Comparison of ENCODE assay signal across 1 cellular context in the genomic region with DNA sequence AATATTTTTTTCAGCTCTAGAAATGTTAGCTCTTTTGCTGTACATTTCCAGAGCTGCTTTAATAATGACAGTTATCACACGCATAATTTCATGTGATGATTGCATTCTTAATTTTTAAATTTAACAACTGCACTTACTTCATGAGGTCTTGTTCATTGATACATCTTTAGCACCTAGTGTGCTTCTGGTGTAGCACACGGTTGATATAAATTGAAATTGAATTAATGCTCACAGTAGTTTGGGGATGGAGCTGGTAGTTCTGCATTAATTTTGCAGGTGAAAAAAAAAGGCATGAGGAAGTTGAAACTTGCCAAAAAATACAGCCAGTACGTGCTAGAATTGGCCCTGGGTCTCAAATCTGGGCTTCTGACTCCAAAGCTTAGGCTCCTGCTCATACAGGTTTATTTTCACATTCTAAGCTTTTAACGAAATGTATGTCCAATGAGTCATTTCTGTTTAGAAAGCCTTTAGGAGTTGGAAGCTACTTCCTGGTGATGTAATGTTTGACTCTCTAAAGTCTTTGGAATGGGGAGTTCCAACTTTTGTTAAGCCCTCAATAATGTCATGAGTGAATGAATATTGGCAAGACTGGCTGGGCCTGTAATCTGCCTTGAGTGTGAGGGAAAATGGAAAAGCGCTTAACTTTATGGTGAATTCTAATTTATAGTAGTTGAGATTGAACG.
TF ChIP-seq lines count a peak whose summit lies in the region.

No MANE protein-coding gene starts in this region.

TF ChIP-seq in HepG2, 621 proteins besides CTCF, POLR2A, EP300 and RAD21 (continued from another document and continues in another):
- TF ChIP-seq, protein P1, sequence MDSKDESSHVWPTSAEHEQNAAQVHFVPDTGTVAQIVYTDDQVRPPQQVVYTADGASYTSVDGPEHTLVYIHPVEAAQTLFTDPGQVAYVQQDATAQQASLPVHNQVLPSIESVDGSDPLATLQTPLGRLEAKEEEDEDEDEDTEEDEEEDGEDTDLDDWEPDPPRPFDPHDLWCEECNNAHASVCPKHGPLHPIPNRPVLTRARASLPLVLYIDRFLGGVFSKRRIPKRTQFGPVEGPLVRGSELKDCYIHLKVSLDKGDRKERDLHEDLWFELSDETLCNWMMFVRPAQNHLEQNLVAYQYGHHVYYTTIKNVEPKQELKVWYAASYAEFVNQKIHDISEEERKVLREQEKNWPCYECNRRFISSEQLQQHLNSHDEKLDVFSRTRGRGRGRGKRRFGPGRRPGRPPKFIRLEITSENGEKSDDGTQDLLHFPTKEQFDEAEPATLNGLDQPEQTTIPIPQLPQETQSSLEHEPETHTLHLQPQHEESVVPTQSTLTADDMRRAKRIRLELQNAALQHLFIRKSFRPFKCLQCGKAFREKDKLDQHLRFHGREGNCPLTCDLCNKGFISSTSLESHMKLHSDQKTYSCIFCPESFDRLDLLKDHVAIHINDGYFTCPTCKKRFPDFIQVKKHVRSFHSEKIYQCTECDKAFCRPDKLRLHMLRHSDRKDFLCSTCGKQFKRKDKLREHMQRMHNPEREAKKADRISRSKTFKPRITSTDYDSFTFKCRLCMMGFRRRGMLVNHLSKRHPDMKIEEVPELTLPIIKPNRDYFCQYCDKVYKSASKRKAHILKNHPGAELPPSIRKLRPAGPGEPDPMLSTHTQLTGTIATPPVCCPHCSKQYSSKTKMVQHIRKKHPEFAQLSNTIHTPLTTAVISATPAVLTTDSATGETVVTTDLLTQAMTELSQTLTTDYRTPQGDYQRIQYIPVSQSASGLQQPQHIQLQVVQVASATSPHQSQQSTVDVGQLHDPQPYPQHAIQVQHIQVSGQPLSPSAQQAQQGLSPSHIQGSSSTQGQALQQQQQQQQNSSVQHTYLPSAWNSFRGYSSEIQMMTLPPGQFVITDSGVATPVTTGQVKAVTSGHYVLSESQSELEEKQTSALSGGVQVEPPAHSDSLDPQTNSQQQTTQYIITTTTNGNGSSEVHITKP (CRISPR knock-in tag; IDR thresholded peaks at IDR 0.05; ENCODE audit: low read depth): peak; percentile 35; the same call in 1 of the 2 replicates
- peak; percentile 90 for TF ChIP-seq FOSL2 (CRISPR knock-in tag; IDR thresholded peaks at IDR 0.05)
- TF ChIP-seq SAP130 (CRISPR knock-in tag; IDR thresholded peaks at IDR 0.05; ENCODE audit: low read depth): peak; percentile 84
- TF ChIP-seq SOX6 (IDR thresholded peaks at IDR 0.05): no peak
- peak; percentile 47; the same call in 1 of the 2 replicates for TF ChIP-seq SOX6 (CRISPR knock-in tag; IDR thresholded peaks at IDR 0.05)
- TF ChIP-seq, protein P2, sequence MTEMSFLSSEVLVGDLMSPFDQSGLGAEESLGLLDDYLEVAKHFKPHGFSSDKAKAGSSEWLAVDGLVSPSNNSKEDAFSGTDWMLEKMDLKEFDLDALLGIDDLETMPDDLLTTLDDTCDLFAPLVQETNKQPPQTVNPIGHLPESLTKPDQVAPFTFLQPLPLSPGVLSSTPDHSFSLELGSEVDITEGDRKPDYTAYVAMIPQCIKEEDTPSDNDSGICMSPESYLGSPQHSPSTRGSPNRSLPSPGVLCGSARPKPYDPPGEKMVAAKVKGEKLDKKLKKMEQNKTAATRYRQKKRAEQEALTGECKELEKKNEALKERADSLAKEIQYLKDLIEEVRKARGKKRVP (CRISPR knock-in tag; IDR thresholded peaks at IDR 0.05): peak in 1 of 2 experiments; percentile 83; a peak in 2 of 4 replicates
- TF ChIP-seq, protein P3, sequence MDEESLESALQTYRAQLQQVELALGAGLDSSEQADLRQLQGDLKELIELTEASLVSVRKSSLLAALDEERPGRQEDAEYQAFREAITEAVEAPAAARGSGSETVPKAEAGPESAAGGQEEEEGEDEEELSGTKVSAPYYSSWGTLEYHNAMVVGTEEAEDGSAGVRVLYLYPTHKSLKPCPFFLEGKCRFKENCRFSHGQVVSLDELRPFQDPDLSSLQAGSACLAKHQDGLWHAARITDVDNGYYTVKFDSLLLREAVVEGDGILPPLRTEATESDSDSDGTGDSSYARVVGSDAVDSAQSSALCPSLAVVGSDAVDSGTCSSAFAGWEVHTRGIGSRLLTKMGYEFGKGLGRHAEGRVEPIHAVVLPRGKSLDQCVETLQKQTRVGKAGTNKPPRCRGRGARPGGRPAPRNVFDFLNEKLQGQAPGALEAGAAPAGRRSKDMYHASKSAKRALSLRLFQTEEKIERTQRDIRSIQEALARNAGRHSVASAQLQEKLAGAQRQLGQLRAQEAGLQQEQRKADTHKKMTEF (CRISPR knock-in tag; IDR thresholded peaks at IDR 0.05): peak; percentile 60
- peak; percentile 86 for TF ChIP-seq HMG20B (CRISPR knock-in tag; conservative IDR thresholded peaks at IDR 0.05)
- TF ChIP-seq SOX5 (CRISPR knock-in tag; IDR thresholded peaks at IDR 0.05; ENCODE audit: borderline replicate concordance): peak; percentile 50; the same call in 1 of the 2 replicates
- no peak for TF ChIP-seq ZNF891 (CRISPR knock-in tag; IDR thresholded peaks at IDR 0.05)
- peak; percentile 28; the same call in 1 of the 2 replicates for TF ChIP-seq ZNF772 (CRISPR knock-in tag; IDR thresholded peaks at IDR 0.05)
- TF ChIP-seq HDAC2 (CRISPR knock-in tag; IDR thresholded peaks at IDR 0.05): 0 out of 2 replicates have a peak, but pooled peaks have one; percentile 1
- TF ChIP-seq HIVEP1 (CRISPR knock-in tag; IDR thresholded peaks at IDR 0.05): no peak
- TF ChIP-seq CEBPG (CRISPR knock-in tag; IDR thresholded peaks at IDR 0.05): peak; percentile 84
- peak; percentile 62; the same call in 1 of the 2 replicates for TF ChIP-seq CEBPB (IDR thresholded peaks at IDR 0.05; ENCODE audit: borderline replicate concordance, low read depth, low read length)
- 0 out of 2 replicates have a peak, but pooled peaks have one; percentile 18 for TF ChIP-seq BCL6 (CRISPR knock-in tag; IDR thresholded peaks at IDR 0.05)
- TF ChIP-seq, protein P4, sequence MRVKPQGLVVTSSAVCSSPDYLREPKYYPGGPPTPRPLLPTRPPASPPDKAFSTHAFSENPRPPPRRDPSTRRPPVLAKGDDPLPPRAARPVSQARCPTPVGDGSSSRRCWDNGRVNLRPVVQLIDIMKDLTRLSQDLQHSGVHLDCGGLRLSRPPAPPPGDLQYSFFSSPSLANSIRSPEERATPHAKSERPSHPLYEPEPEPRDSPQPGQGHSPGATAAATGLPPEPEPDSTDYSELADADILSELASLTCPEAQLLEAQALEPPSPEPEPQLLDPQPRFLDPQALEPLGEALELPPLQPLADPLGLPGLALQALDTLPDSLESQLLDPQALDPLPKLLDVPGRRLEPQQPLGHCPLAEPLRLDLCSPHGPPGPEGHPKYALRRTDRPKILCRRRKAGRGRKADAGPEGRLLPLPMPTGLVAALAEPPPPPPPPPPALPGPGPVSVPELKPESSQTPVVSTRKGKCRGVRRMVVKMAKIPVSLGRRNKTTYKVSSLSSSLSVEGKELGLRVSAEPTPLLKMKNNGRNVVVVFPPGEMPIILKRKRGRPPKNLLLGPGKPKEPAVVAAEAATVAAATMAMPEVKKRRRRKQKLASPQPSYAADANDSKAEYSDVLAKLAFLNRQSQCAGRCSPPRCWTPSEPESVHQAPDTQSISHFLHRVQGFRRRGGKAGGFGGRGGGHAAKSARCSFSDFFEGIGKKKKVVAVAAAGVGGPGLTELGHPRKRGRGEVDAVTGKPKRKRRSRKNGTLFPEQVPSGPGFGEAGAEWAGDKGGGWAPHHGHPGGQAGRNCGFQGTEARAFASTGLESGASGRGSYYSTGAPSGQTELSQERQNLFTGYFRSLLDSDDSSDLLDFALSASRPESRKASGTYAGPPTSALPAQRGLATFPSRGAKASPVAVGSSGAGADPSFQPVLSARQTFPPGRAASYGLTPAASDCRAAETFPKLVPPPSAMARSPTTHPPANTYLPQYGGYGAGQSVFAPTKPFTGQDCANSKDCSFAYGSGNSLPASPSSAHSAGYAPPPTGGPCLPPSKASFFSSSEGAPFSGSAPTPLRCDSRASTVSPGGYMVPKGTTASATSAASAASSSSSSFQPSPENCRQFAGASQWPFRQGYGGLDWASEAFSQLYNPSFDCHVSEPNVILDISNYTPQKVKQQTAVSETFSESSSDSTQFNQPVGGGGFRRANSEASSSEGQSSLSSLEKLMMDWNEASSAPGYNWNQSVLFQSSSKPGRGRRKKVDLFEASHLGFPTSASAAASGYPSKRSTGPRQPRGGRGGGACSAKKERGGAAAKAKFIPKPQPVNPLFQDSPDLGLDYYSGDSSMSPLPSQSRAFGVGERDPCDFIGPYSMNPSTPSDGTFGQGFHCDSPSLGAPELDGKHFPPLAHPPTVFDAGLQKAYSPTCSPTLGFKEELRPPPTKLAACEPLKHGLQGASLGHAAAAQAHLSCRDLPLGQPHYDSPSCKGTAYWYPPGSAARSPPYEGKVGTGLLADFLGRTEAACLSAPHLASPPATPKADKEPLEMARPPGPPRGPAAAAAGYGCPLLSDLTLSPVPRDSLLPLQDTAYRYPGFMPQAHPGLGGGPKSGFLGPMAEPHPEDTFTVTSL (CRISPR knock-in tag; IDR thresholded peaks at IDR 0.05; ENCODE audit: borderline replicate concordance): peak; percentile 46; the same call in 1 of the 2 replicates
- TF ChIP-seq ZNF121 (CRISPR knock-in tag; IDR thresholded peaks at IDR 0.05): peak; percentile 57
- TF ChIP-seq ZNF230 (CRISPR knock-in tag; IDR thresholded peaks at IDR 0.05): no peak
- TF ChIP-seq, protein P5, sequence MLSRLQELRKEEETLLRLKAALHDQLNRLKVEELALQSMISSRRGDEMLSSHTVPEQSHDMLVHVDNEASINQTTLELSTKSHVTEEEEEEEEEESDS (CRISPR knock-in tag; IDR thresholded peaks at IDR 0.05; ENCODE audit: borderline replicate concordance): no peak
- peak; percentile 71; the same call in 1 of the 2 replicates for TF ChIP-seq ETV5 (CRISPR knock-in tag; IDR thresholded peaks at IDR 0.05; ENCODE audit: borderline replicate concordance)
- peak; percentile 99 for TF ChIP-seq ELF3 (CRISPR knock-in tag; IDR thresholded peaks at IDR 0.05)
- TF ChIP-seq, protein P6, sequence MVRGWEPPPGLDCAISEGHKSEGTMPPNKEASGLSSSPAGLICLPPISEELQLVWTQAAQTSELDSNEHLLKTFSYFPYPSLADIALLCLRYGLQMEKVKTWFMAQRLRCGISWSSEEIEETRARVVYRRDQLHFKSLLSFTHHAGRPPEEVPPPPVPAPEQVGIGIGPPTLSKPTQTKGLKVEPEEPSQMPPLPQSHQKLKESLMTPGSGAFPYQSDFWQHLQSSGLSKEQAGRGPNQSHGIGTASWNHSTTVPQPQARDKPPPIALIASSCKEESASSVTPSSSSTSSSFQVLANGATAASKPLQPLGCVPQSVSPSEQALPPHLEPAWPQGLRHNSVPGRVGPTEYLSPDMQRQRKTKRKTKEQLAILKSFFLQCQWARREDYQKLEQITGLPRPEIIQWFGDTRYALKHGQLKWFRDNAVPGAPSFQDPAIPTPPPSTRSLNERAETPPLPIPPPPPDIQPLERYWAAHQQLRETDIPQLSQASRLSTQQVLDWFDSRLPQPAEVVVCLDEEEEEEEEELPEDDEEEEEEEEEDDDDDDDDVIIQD (CRISPR knock-in tag; IDR thresholded peaks at IDR 0.05; ENCODE audit: low read depth): peak; percentile 50; the same call in 1 of the 2 replicates
- TF ChIP-seq ZNF30 (CRISPR knock-in tag; IDR thresholded peaks at IDR 0.05): no peak
- peak; percentile 89 for TF ChIP-seq JUN (CRISPR knock-in tag; IDR thresholded peaks at IDR 0.05)
- 0 out of 2 replicates have a peak, but pooled peaks have one; percentile 48 for TF ChIP-seq SMAD3 (CRISPR knock-in tag; IDR thresholded peaks at IDR 0.05)
- no peak for TF ChIP-seq ZFX (CRISPR knock-in tag; IDR thresholded peaks at IDR 0.05; ENCODE audit: low read depth)
- no peak for TF ChIP-seq ZNF33B (CRISPR knock-in tag; IDR thresholded peaks at IDR 0.05)
- 0 out of 2 replicates have a peak, but pooled peaks have one; percentile 30 for TF ChIP-seq ZMAT3 (CRISPR knock-in tag; conservative IDR thresholded peaks at IDR 0.05)
- TF ChIP-seq, protein P7, sequence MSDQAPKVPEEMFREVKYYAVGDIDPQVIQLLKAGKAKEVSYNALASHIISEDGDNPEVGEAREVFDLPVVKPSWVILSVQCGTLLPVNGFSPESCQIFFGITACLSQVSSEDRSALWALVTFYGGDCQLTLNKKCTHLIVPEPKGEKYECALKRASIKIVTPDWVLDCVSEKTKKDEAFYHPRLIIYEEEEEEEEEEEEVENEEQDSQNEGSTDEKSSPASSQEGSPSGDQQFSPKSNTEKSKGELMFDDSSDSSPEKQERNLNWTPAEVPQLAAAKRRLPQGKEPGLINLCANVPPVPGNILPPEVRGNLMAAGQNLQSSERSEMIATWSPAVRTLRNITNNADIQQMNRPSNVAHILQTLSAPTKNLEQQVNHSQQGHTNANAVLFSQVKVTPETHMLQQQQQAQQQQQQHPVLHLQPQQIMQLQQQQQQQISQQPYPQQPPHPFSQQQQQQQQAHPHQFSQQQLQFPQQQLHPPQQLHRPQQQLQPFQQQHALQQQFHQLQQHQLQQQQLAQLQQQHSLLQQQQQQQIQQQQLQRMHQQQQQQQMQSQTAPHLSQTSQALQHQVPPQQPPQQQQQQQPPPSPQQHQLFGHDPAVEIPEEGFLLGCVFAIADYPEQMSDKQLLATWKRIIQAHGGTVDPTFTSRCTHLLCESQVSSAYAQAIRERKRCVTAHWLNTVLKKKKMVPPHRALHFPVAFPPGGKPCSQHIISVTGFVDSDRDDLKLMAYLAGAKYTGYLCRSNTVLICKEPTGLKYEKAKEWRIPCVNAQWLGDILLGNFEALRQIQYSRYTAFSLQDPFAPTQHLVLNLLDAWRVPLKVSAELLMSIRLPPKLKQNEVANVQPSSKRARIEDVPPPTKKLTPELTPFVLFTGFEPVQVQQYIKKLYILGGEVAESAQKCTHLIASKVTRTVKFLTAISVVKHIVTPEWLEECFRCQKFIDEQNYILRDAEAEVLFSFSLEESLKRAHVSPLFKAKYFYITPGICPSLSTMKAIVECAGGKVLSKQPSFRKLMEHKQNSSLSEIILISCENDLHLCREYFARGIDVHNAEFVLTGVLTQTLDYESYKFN (CRISPR knock-in tag; conservative IDR thresholded peaks at IDR 0.05): peak; percentile 61
- TF ChIP-seq, protein P8, sequence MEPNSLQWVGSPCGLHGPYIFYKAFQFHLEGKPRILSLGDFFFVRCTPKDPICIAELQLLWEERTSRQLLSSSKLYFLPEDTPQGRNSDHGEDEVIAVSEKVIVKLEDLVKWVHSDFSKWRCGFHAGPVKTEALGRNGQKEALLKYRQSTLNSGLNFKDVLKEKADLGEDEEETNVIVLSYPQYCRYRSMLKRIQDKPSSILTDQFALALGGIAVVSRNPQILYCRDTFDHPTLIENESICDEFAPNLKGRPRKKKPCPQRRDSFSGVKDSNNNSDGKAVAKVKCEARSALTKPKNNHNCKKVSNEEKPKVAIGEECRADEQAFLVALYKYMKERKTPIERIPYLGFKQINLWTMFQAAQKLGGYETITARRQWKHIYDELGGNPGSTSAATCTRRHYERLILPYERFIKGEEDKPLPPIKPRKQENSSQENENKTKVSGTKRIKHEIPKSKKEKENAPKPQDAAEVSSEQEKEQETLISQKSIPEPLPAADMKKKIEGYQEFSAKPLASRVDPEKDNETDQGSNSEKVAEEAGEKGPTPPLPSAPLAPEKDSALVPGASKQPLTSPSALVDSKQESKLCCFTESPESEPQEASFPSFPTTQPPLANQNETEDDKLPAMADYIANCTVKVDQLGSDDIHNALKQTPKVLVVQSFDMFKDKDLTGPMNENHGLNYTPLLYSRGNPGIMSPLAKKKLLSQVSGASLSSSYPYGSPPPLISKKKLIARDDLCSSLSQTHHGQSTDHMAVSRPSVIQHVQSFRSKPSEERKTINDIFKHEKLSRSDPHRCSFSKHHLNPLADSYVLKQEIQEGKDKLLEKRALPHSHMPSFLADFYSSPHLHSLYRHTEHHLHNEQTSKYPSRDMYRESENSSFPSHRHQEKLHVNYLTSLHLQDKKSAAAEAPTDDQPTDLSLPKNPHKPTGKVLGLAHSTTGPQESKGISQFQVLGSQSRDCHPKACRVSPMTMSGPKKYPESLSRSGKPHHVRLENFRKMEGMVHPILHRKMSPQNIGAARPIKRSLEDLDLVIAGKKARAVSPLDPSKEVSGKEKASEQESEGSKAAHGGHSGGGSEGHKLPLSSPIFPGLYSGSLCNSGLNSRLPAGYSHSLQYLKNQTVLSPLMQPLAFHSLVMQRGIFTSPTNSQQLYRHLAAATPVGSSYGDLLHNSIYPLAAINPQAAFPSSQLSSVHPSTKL (CRISPR knock-in tag; IDR thresholded peaks at IDR 0.05): peak; percentile 81
- TF ChIP-seq ERF (CRISPR knock-in tag; IDR thresholded peaks at IDR 0.05): 0 out of 2 replicates have a peak, but pooled peaks have one; percentile 25
- TF ChIP-seq DNMT3B (CRISPR knock-in tag; conservative IDR thresholded peaks at IDR 0.05): 0 out of 2 replicates have a peak, but pooled peaks have one; percentile 43
